Comparison of ENCODE assay signal across 16 cellular contexts in the genomic region with DNA sequence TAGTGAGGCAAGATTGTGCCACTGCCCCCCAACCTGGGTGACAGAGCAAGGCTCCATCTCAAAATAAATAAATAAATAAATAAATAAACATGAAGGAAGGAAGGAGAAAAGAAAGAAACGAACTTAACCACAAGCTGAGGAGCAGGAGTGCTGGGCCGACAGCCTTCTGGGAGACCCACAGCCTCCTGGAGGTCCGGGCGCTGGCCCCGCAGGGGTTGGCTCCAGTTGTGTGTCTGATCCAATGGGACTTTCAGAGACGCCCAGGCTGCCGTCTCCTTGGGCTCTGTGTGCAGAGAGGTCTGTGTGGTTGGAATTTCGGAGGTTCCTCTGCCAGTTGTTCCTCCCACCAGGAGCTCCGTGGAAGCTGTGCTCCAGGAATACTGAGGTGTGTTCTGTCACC. TPM values are rescaled to one million over a fixed set of nuclear protein-coding genes. Genes with fewer than 3 reads are reported as not detected.
A peak's percentile ranks its signal among the peaks of the same experiment; 100 is the strongest.
DNase-seq lines count a peak whose midpoint lies in the region; ATAC-seq and TF ChIP-seq lines count a peak whose summit lies in the region.
"Had no signal": no experiment of that assay in that cellular context is flagged by ENCODE, and none has a peak within 500 bp of the region (broad histone marks: within the 10 kb centered on the region; RNA-seq: fewer than 3 reads in every experiment).

No MANE protein-coding gene starts in this region.

- no peak overlapping the region for H3K4ac ChIP-seq in neuronal stem cell (ENCODE audit: low read length)

- H3K27me3 ChIP-seq in neuronal stem cell (ENCODE audit: control insufficient read depth in 3 of 3, insufficient read depth in 3 of 3, low read depth in 1 of 3, low read length in 3 of 3) (no peaks in the 10 kb centered on the region), osteoblast (ENCODE audit: insufficient read depth, low read length) (peaks cover 23% of the 10 kb centered on the region), SJCRH30 (peaks cover 4% of the 10 kb centered on the region; the same call in 1 of the 2 replicates)

- no peak overlapping the region for H3K27ac ChIP-seq in neuronal stem cell (replicated peaks; ENCODE audit: low read length)
- no peak overlapping the region for H3K27ac ChIP-seq in osteoblast (ENCODE audit: low read depth, low read length)
- H3K27ac ChIP-seq in SJCRH30: no peak overlapping the region
- H3K27ac ChIP-seq: BLaER1 treated with 17β-estradiol and CSF1 and Interleukin-3, amounts not matched to agents 10 nM and 100 nM; C4-2B had no signal

- TF ChIP-seq CTCF in osteoblast (IDR thresholded peaks at IDR 0.05; ENCODE audit: extremely low read depth, low read depth, low read length): no peak

- no peaks in the 10 kb centered on the region for H4K20me1 ChIP-seq in osteoblast (ENCODE audit: insufficient read depth, low read length)

- H4K8ac ChIP-seq in neuronal stem cell (ENCODE audit: low read depth, low read length): no peak overlapping the region

- no peak overlapping the region for H4K91ac ChIP-seq in neuronal stem cell (ENCODE audit: low read depth, low read length, poor library complexity)

- DNase-seq in islet precursor cell: peak; percentile 42
- no peak for DNase-seq in neuronal stem cell (ENCODE audit: low spot score)
- DNase-seq in osteoblast (ENCODE audit: insufficient read length, low spot score, missing footprints): no peak
- no peak for DNase-seq in SJCRH30
- DNase-seq: 8988T; ACHN; AML-193; Caco-2; Calu3; CD4-positive, alpha-beta T cell; DMS79 treated with DMSO at 0.1 percent for 48 hours; GF-D8 had no signal

- H3K4me1 ChIP-seq in neuronal stem cell (ENCODE audit: control insufficient read depth in 2 of 2, insufficient read depth in 1 of 2, low read depth in 1 of 2, low read length in 2 of 2) (peaks cover 6% of the 10 kb centered on the region in 2 donors), osteoblast (ENCODE audit: insufficient read depth, low read length) (no peaks in the 10 kb centered on the region), SJCRH30 (peaks cover 19% of the 10 kb centered on the region)

- ATAC-seq in activated CD4-positive, CD25-positive, alpha-beta regulatory T cell treated with anti-CD3 and anti-CD28 coated beads, Interleukin-2, amount 50 U/mL, for 24 hours: no peak
- ATAC-seq: CD8-positive, alpha-beta T cell had no signal

- H3K36me3 ChIP-seq in neuronal stem cell (replicated peaks in 1 of 2; ENCODE audit: control insufficient read depth in 2 of 2, insufficient read depth in 2 of 2, low read length in 2 of 2) (no peaks in the 10 kb centered on the region), osteoblast (ENCODE audit: insufficient read depth, low read length) (no peaks in the 10 kb centered on the region), SJCRH30 (no peaks in the 10 kb centered on the region)
- H3K36me3 ChIP-seq: BLaER1 treated with 17β-estradiol and CSF1 and Interleukin-3, amounts not matched to agents 10 nM and 100 nM had no signal

- H2BK120ac ChIP-seq in neuronal stem cell (ENCODE audit: low read depth, low read length): no peak overlapping the region

- no peak overlapping the region for H2BK12ac ChIP-seq in neuronal stem cell (ENCODE audit: low read length)

- H3K18ac ChIP-seq in neuronal stem cell (ENCODE audit: low read length): no peak overlapping the region

- no peak overlapping the region for H2BK5ac ChIP-seq in neuronal stem cell (ENCODE audit: low read length)

- peaks cover 2 to 4% of the 10 kb centered on the region in 2 donors for H3K9me3 ChIP-seq in neuronal stem cell (replicated peaks in 1 of 2; ENCODE audit: control insufficient read depth in 2 of 2, insufficient read depth in 1 of 2, low read depth in 1 of 2, low read length in 2 of 2)
- no peaks in the 10 kb centered on the region for H3K9me3 ChIP-seq in osteoblast (ENCODE audit: low read depth, low read length)
- H3K9me3 ChIP-seq in SJCRH30 (replicated peaks): no peaks in the 10 kb centered on the region
- H3K9me3 ChIP-seq: BLaER1 treated with 17β-estradiol and CSF1 and Interleukin-3, amounts not matched to agents 10 nM and 100 nM; Caco-2 had no signal

- peaks cover 3% of the 10 kb centered on the region for H3K79me1 ChIP-seq in neuronal stem cell (ENCODE audit: low read depth, low read length)

- peak overlapping the region; percentile 30 for H3K9ac ChIP-seq in neuronal stem cell (ENCODE audit: low read depth, low read length, poor library complexity)
- H3K9ac ChIP-seq: BLaER1 treated with 17β-estradiol and CSF1 and Interleukin-3, amounts not matched to agents 10 nM and 100 nM had no signal

- no peak overlapping the region for H2AK5ac ChIP-seq in neuronal stem cell (ENCODE audit: low read depth, low read length)

- WGBS in neuronal stem cell (ENCODE audit: extremely low coverage in 2 of 2, insufficient read length in 2 of 2, insufficient replicate concordance in 1 of 2), 2 donors: no CpG with 5 or more reads among the region's 9 CpGs

- no peak overlapping the region for H2BK15ac ChIP-seq in neuronal stem cell (ENCODE audit: low read length)

- H3K14ac ChIP-seq in neuronal stem cell (ENCODE audit: low read length): no peak overlapping the region

- no peak overlapping the region for H3K4me2 ChIP-seq in neuronal stem cell (ENCODE audit: insufficient read depth, low read length, poor library complexity, severe bottlenecking)
- no peak overlapping the region for H3K4me2 ChIP-seq in osteoblast (ENCODE audit: insufficient read depth, low read length)

- H2AFZ ChIP-seq in neuronal stem cell (ENCODE audit: low read length) (no peak overlapping the region), osteoblast (ENCODE audit: low read length) (no peak overlapping the region)

- no peak overlapping the region for H3K23ac ChIP-seq in neuronal stem cell (ENCODE audit: low read depth, low read length, poor library complexity)

- H3K4me3 ChIP-seq in neuronal stem cell (ENCODE audit: low read length in 2 of 2): no peak overlapping the region
- H3K4me3 ChIP-seq in osteoblast (ENCODE audit: insufficient read depth, low read length): no peak overlapping the region
- H3K4me3 ChIP-seq in SJCRH30: no peak overlapping the region
- H3K4me3 ChIP-seq: BLaER1 treated with 17β-estradiol and CSF1 and Interleukin-3, amounts not matched to agents 10 nM and 100 nM had no signal

- H3K79me2 ChIP-seq in osteoblast (ENCODE audit: insufficient read depth, low read length): no peaks in the 10 kb centered on the region

RNA-seq across cellular contexts. Expression of a gene that starts 36.0 kb away (rescaled TPM):
- polyA plus RNA-seq in neuronal stem cell (2013, experiment 1 of 2): 20.8 TPM
- polyA plus RNA-seq in neuronal stem cell (2013, experiment 2 of 2): 20.3 TPM
- 6.5 TPM in 2 replicates for total RNA-seq in osteoblast
- 4.4 and 4.6 TPM in 2 replicates for total RNA-seq in SJCRH30 (2014; rRNA removed; shearing (Covaris generic))
